ENCODE assay signal across 8 cellular contexts in the genomic region with DNA sequence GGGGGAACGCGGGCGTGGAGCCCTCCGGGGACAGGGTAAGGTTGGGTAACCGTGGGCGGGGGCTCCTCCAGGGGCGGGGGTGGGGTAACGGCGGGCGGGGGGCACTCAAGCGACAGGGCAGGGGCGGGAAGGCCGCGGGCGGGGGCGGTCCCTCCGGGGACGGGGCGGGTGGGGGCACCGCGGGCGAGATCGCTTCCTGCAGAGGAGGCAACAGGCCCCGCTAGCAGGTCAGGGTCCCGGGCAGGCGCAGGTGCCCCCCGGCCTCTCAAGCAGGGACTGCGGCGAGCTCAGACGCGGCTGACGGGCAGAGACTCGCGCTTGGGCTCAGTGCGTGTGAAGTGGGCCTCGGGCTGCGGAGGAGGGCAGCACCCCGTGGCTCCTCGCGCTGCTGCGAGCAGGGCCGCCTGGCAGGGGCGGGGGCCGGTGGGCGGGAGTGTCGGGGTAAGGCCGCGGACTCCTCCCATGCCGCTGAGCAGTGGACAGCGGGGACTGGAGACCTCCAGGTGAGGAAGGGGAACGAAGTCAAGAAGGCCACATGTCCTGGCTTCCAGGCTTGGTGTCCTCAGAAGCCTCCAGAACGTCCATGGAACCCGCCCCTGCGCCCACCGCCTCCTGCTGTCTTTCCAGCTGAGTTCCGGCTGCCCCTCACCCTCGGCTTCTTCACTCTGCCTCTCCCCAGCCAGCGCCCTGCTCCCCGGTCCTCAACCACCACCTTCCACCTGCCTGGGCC. TPM values are rescaled to one million over a fixed set of nuclear protein-coding genes. Genes with fewer than 3 reads are reported as not detected.
DNase-seq lines count a peak whose midpoint lies in the region; ATAC-seq and TF ChIP-seq lines count a peak whose summit lies in the region.

No MANE protein-coding gene starts in this region.

- peak; percentile 35 for DNase-seq in NK-92 (lab: John Stamatoyannopoulos, UW; ENCODE audit: unreplicated experiment)
- DNase-seq in activated CD8-positive, alpha-beta memory T cell treated with anti-CD3 and anti-CD28 coated beads, Interleukin-2, amount 50 U/mL, for 48 hours, result peak; percentile 83
- DNase-seq in esophagus squamous epithelium (lab: John Stamatoyannopoulos, UW), result no peak
- peak in 7 of 9 donors; percentile 28 to 86 (median 58) for DNase-seq in naive thymus-derived CD4-positive, alpha-beta T cell
- DNase-seq in stimulated activated naive CD4-positive, alpha-beta T cell (lab: John Stamatoyannopoulos, UW), result peak; percentile 76 to 99 (median 90)

- CTCF ChIA-PET in naive thymus-derived CD4-positive, alpha-beta T cell (lab: Charles Lee), result interaction anchor here (0.8 to 1.6 kb wide), 2 partner anchors 16 to 17 kb away, joined by 3 read pairs; no protein-coding TSS in a partner anchor

- peak overlapping the region; percentile 80 to 100 (median 90) for H3K4me3 Mint-ChIP-seq in naive thymus-derived CD4-positive, alpha-beta T cell

- TF ChIP-seq CTCF in GM12875 (IDR thresholded peaks at IDR 0.05; ENCODE audit: borderline replicate concordance, insufficient read depth, low read depth, low read length), result no peak
- TF ChIP-seq CTCF in esophagus squamous epithelium (IDR thresholded peaks at IDR 0.05), result no peak

- H3K27ac Mint-ChIP-seq in naive thymus-derived CD4-positive, alpha-beta T cell, result peak overlapping the region; percentile 82 to 98 (median 95)

- H3K27ac ChIP-seq in esophagus squamous epithelium, result peak overlapping the region; percentile 92 to 99 (median 99)
- peak overlapping the region; percentile 96 for H3K27ac ChIP-seq in naive thymus-derived CD4-positive, alpha-beta T cell (ENCODE audit: low read depth, low read length)

- H3K4me3 ChIP-seq in GM12875 (ENCODE audit: low read depth, low read length), result peak overlapping the region; percentile 64
- H3K4me3 ChIP-seq in esophagus squamous epithelium, result peak overlapping the region; percentile 55 to 95 (median 76)
- peak overlapping the region; percentile 64 for H3K4me3 ChIP-seq in naive thymus-derived CD4-positive, alpha-beta T cell (ENCODE audit: low read length)

- intact Hi-C loops in esophagus squamous epithelium (cut with DNase I), result loop anchor here (10.0 kb wide), 1 partner anchor 47 kb away; no protein-coding TSS in a partner anchor
- intact Hi-C loops in naive thymus-derived CD4-positive, alpha-beta T cell (cut with micrococcal nuclease), result loop anchor here (1.0 kb wide), 4 partner anchors 18 to 775 kb away; a partner anchor contains a TSS

- no peaks in the 10 kb centered on the region for H3K36me3 ChIP-seq in esophagus squamous epithelium
- no peaks in the 10 kb centered on the region for H3K36me3 ChIP-seq in naive thymus-derived CD4-positive, alpha-beta T cell (ENCODE audit: control insufficient read depth in 2 of 3, insufficient read depth in 3 of 3, low read length in 3 of 3)

- POLR2A ChIA-PET in naive thymus-derived CD4-positive, alpha-beta T cell (lab: Charles Lee), result interaction anchor here (1.0 to 1.5 kb wide), 6 partner anchors 12 to 338 kb away, joined by 3 to 12 read pairs (median 4); no protein-coding TSS in a partner anchor

- WGBS in esophagus squamous epithelium, 2 donors, result 2 to 5% methylated on average over 7 to 8 of the region's 59 CpGs

- H3K27me3 Mint-ChIP-seq in naive thymus-derived CD4-positive, alpha-beta T cell, result peaks cover 0 to 5% (median 0%) of the 10 kb centered on the region in 5 donors

- peaks cover 32 to 76% (median 51%) of the 10 kb centered on the region in 3 donors for H3K4me1 ChIP-seq in esophagus squamous epithelium
- H3K4me1 ChIP-seq in naive thymus-derived CD4-positive, alpha-beta T cell (ENCODE audit: control insufficient read depth in 2 of 2, insufficient read depth in 2 of 2, low read length in 2 of 2), result peaks cover 33 to 50% of the 10 kb centered on the region in 2 donors

- no peaks in the 10 kb centered on the region for H3K9me3 ChIP-seq in esophagus squamous epithelium
- H3K9me3 ChIP-seq in naive thymus-derived CD4-positive, alpha-beta T cell (ENCODE audit: control insufficient read depth in 2 of 3, low read length in 3 of 3), result no peaks in the 10 kb centered on the region

- no peak for TF ChIP-seq POLR2A in esophagus squamous epithelium (IDR thresholded peaks at IDR 0.05)

- peaks cover 0 to 2% (median 0%) of the 10 kb centered on the region in 11 donors for H3K9me3 Mint-ChIP-seq in naive thymus-derived CD4-positive, alpha-beta T cell

- peaks cover 0 to 15% (median 0%) of the 10 kb centered on the region in 4 donors for H3K27me3 ChIP-seq in esophagus squamous epithelium
- H3K27me3 ChIP-seq in naive thymus-derived CD4-positive, alpha-beta T cell (ENCODE audit: control insufficient read depth in 2 of 2, insufficient read depth in 2 of 2, low read length in 2 of 2), result no peaks in the 10 kb centered on the region

- H3K36me3 Mint-ChIP-seq in naive thymus-derived CD4-positive, alpha-beta T cell, result peaks cover 0 to 10% (median 0%) of the 10 kb centered on the region in 5 donors

- peaks cover 37 to 74% (median 59%) of the 10 kb centered on the region in 7 donors for H3K4me1 Mint-ChIP-seq in naive thymus-derived CD4-positive, alpha-beta T cell

- peak; percentile 3 for ATAC-seq in HG03039 (IDR thresholded peaks at IDR 0.05; ENCODE audit: unreplicated experiment)
- ATAC-seq in naive thymus-derived CD4-positive, alpha-beta T cell, result peak; percentile 67
- no peak for ATAC-seq in HG02970 (IDR thresholded peaks at IDR 0.05; ENCODE audit: low FRiP score, unreplicated experiment)

RNA-seq across cellular contexts. Expression of a gene that starts 0.6 kb away (rescaled TPM):
- 100 to 1,000 TPM in 1 of 4 donors, 10 to 100 TPM in 3; 54.3 to 102 (median 74.7) TPM for total RNA-seq in esophagus squamous epithelium
- total RNA-seq in naive thymus-derived CD4-positive, alpha-beta T cell, result 100 to 1,000 TPM; 170 to 358 (median 246) TPM
- 10 to 100 TPM; 48.1 to 62.3 TPM for polyA plus RNA-seq in naive thymus-derived CD4-positive, alpha-beta T cell

RNA-seq across cellular contexts. Expression of a gene that starts 23.5 kb away (rescaled TPM):
- total RNA-seq in esophagus squamous epithelium, result under 1 TPM in 1 of 4 donors, not detected in 3; 0.57 TPM
- total RNA-seq in naive thymus-derived CD4-positive, alpha-beta T cell, result 1 to 10 TPM in 3 of 5 experiments, under 1 TPM in 1, not detected in 1; 0.94 to 2.5 (median 1.4) TPM
- not detected for polyA plus RNA-seq in naive thymus-derived CD4-positive, alpha-beta T cell

RNA-seq across cellular contexts. Expression of a gene that starts 27.6 kb away (rescaled TPM):
- total RNA-seq in esophagus squamous epithelium, result 1 to 10 TPM; 1.1 to 3.6 (median 3.0) TPM
- total RNA-seq in naive thymus-derived CD4-positive, alpha-beta T cell, result 1 to 10 TPM in 1 of 5 experiments, not detected in 4; 1.1 TPM
- polyA plus RNA-seq in naive thymus-derived CD4-positive, alpha-beta T cell, result under 1 TPM in 1 of 2 donors, not detected in 1; 0.45 TPM
